In genomic region chr6:31827286-31828079, GRCh38 we compare ENCODE assay signal across 1 cellular context.
TF ChIP-seq lines count a peak whose summit lies in the region.

Gene HSPA1B, plus strand, starts transcription at chr6:31827738. Its CDS starts 213 bp downstream, at chr6:31827951.

TF ChIP-seq in K562, 482 proteins besides CTCF, POLR2A, EP300 and RAD21 (continued from another document and continues in another):
- TF ChIP-seq PBX2 (CRISPR knock-in tag; IDR thresholded peaks at IDR 0.05; ENCODE audit: low read depth) (peak; percentile 92), PBX2 (tag; conservative IDR thresholded peaks at IDR 0.05; ENCODE audit: low read depth) (peak; percentile 99), ZNF644 (tag; IDR thresholded peaks at IDR 0.05; ENCODE audit: low read depth) (no peak), BCOR (IDR thresholded peaks at IDR 0.05) (peak; percentile 93), TFAP4 (CRISPR knock-in tag; IDR thresholded peaks at IDR 0.05; ENCODE audit: borderline replicate concordance) (peak; percentile 81), POLR2G (IDR thresholded peaks at IDR 0.05; ENCODE audit: low read depth, low read length) (peak; percentile 99), BHLHE40 (IDR thresholded peaks at IDR 0.05; ENCODE audit: low read length) (peak; percentile 53), NCOR1 (IDR thresholded peaks at IDR 0.05) (no peak), ZNF764 (CRISPR knock-in tag; IDR thresholded peaks at IDR 0.05; ENCODE audit: low read depth) (peak; percentile 78), NCOA6 (IDR thresholded peaks at IDR 0.05) (no peak), RBFOX2 (IDR thresholded peaks at IDR 0.05; ENCODE audit: low read depth, low read length) (peak; percentile 97), TCF7 (IDR thresholded peaks at IDR 0.05; ENCODE audit: borderline replicate concordance) (peak; percentile 72; the same call in 1 of the 2 replicates), ZNF785 (CRISPR knock-in tag; IDR thresholded peaks at IDR 0.05) (0 out of 2 replicates have a peak, but pooled peaks have one; percentile 21), HDAC1 (IDR thresholded peaks at IDR 0.05) (peak in 1 of 2 experiments; percentile 92; a peak in 2 of 4 replicates), TGIF2 (CRISPR knock-in tag; IDR thresholded peaks at IDR 0.05) (peak; percentile 90; the same call in 1 of the 2 replicates), SMARCB1 (IDR thresholded peaks at IDR 0.05; ENCODE audit: insufficient read length, low read depth) (no peak), IRF1 (CRISPR knock-in tag; IDR thresholded peaks at IDR 0.05; ENCODE audit: borderline replicate concordance) (no peak), CHD1 (IDR thresholded peaks at IDR 0.05; ENCODE audit: low read length) (peak; percentile 86), ATF3 (IDR thresholded peaks at IDR 0.05) (no peak), ATF3 (CRISPR knock-in tag; conservative IDR thresholded peaks at IDR 0.05) (peak; percentile 93), ZNF79 (CRISPR knock-in tag; IDR thresholded peaks at IDR 0.05; ENCODE audit: low read depth) (no peak), ZNF133 (CRISPR knock-in tag; IDR thresholded peaks at IDR 0.05) (peak; percentile 90; the same call in 1 of the 2 replicates), PKNOX1 (IDR thresholded peaks at IDR 0.05) (no peak), RAD51 (IDR thresholded peaks at IDR 0.05; ENCODE audit: borderline replicate concordance, low read depth) (no peak), YY1 (IDR thresholded peaks at IDR 0.05; ENCODE audit: borderline replicate concordance in 1 of 3, control insufficient read depth in 1 of 3, extremely low read depth in 1 of 3, insufficient read depth in 3 of 3, insufficient read length in 1 of 3, insufficient replicate concordance in 2 of 3, low read depth in 1 of 3, low read length in 2 of 3) (peak in 2 of 3 experiments; percentile 57 to 71), ZBTB11 (CRISPR knock-in tag; IDR thresholded peaks at IDR 0.05) (peak in 1 of 3 experiments; percentile 53; a peak in 1 of 6 replicates), SAP30 (IDR thresholded peaks at IDR 0.05; ENCODE audit: borderline replicate concordance, insufficient read depth, low read depth, low read length, poor library complexity, severe bottlenecking) (peak; percentile 90), DEAF1 (CRISPR knock-in tag; IDR thresholded peaks at IDR 0.05) (peak; percentile 15; the same call in 1 of the 2 replicates), POLR2B (IDR thresholded peaks at IDR 0.05; ENCODE audit: low read depth, partially characterized antibody) (peak; percentile 100), KDM2B (CRISPR knock-in tag; IDR thresholded peaks at IDR 0.05) (peak; percentile 99), HBP1 (CRISPR knock-in tag; IDR thresholded peaks at IDR 0.05) (peak; percentile 93), SNIP1 (IDR thresholded peaks at IDR 0.05; ENCODE audit: low read depth) (no peak), ARHGAP35 (IDR thresholded peaks at IDR 0.05; ENCODE audit: partially characterized antibody) (peak; percentile 55), ZBTB7A (IDR thresholded peaks at IDR 0.05; ENCODE audit: borderline replicate concordance, control insufficient read depth, low read depth, low read length) (peak; percentile 99), RBM15 (IDR thresholded peaks at IDR 0.05; ENCODE audit: insufficient read depth, low read length) (no peak), ADNP (tag; IDR thresholded peaks at IDR 0.05) (no peak), ZBTB33 (CRISPR knock-in tag; IDR thresholded peaks at IDR 0.05) (peak; percentile 32; the same call in 1 of the 2 replicates), MAX (CRISPR knock-in tag; IDR thresholded peaks at IDR 0.05) (peak; percentile 67), GABPB2 (CRISPR knock-in tag; conservative IDR thresholded peaks at IDR 0.05) (peak; percentile 76; the same call in 1 of the 2 replicates), HEY1 (CRISPR knock-in tag; IDR thresholded peaks at IDR 0.05; ENCODE audit: borderline replicate concordance) (peak; percentile 95), ZNF766 (CRISPR knock-in tag; conservative IDR thresholded peaks at IDR 0.05) (no peak), POU5F1 (IDR thresholded peaks at IDR 0.05; ENCODE audit: borderline replicate concordance, low read depth, low read length, partially characterized antibody) (peak; percentile 24), ZNF583 (CRISPR knock-in tag; IDR thresholded peaks at IDR 0.05) (peak; percentile 94), ZNF408 (CRISPR knock-in tag; IDR thresholded peaks at IDR 0.05; ENCODE audit: low read depth) (peak; percentile 63; the same call in 1 of the 2 replicates), ZBTB8A (IDR thresholded peaks at IDR 0.05; ENCODE audit: partially characterized antibody) (no peak), PATZ1 (CRISPR knock-in tag; IDR thresholded peaks at IDR 0.05; ENCODE audit: borderline replicate concordance) (0 out of 2 replicates have a peak, but pooled peaks have one; percentile 14)
